Comparison of ENCODE assay signal across 16 cellular contexts in the genomic region with DNA sequence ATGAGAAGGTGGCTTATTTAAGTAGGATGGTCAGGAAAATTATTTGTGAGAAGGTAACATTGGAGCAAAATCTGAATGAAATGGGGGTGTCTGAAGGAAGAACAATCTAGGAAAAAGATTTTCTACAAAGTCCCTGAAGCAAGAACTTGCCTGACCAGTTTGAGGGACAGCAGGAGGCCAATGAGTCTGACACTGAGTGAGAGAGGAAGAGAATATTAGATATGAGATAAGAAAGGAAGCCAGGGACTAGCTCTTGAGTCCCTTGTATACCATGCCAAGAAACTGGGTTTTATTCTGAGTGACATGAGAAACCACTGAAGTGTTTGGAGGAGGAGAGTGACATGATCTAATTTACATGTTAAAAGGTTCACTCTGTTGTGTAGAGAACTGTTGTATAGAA.
DNase-seq lines count a peak whose midpoint lies in the region; ATAC-seq and TF ChIP-seq lines count a peak whose summit lies in the region.
"Had no signal": no experiment of that assay in that cellular context is flagged by ENCODE, and none has a peak within 500 bp of the region (broad histone marks: within the 10 kb centered on the region; RNA-seq: fewer than 3 reads in every experiment).

No MANE protein-coding gene starts in this region.

- H2BK120ac ChIP-seq in H9 (ENCODE audit: low read depth, low read length, poor library complexity, severe bottlenecking) (no peak overlapping the region), mesendoderm (ENCODE audit: low read depth, low read length) (no peak overlapping the region)

- H3K4me3 Mint-ChIP-seq in GM23338 (no peak overlapping the region; the same call in 2 of the 3 replicates), H9 (no peak overlapping the region), type B pancreatic cell (peak overlapping the region; percentile 2)
- H3K4me3 Mint-ChIP-seq: CD4-positive, CD25-positive, alpha-beta regulatory T cell; CD8-positive, alpha-beta memory T cell had no signal

- H4K20me1 ChIP-seq in GM23338 (replicated peaks; ENCODE audit: insufficient read depth): no peaks in the 10 kb centered on the region
- no peaks in the 10 kb centered on the region for H4K20me1 ChIP-seq in H9 (ENCODE audit: control insufficient read depth, insufficient read depth, insufficient read length)

- H3K79me2 ChIP-seq in GM23338 (replicated peaks; ENCODE audit: insufficient read depth) (no peaks in the 10 kb centered on the region), H9 (ENCODE audit: insufficient read depth, low read length) (no peaks in the 10 kb centered on the region), mesendoderm (ENCODE audit: control insufficient read depth, insufficient read depth, low read length) (no peaks in the 10 kb centered on the region)

- DNase-seq in GM23338 (ENCODE audit: low spot score) (peak; percentile 3), H9 (no peak), mesendoderm (peak; percentile 52), type B pancreatic cell (ENCODE audit: extremely low spot score, unreplicated experiment) (no peak), hepatic stellate cell (ENCODE audit: low spot score) (no peak)
- DNase-seq: ACHN; BE2C; C1 segment of cervical spinal cord; CD4-positive, CD25-positive, alpha-beta regulatory T cell; CD8-positive, alpha-beta memory T cell; COR-L47; DMS 273 treated with DMSO at 0.1 percent for 48 hours; DMS79; GDM1; HCEC 1CT had no signal

- H3K18ac ChIP-seq in H9 (ENCODE audit: insufficient read length, low read depth, low read length): no peak overlapping the region
- H3K18ac ChIP-seq in mesendoderm (ENCODE audit: low read length): no peak overlapping the region

- no peak overlapping the region for H4K91ac ChIP-seq in H9 (ENCODE audit: insufficient read length, low read depth, low read length)

- H3K79me1 ChIP-seq in H9 (ENCODE audit: insufficient read depth, low read depth, low read length, poor library complexity, severe bottlenecking) (no peaks in the 10 kb centered on the region), mesendoderm (ENCODE audit: low read length) (no peaks in the 10 kb centered on the region)

- H3K23me2 ChIP-seq in H9 (ENCODE audit: insufficient read length, low read depth, low read length, poor library complexity, severe bottlenecking): no peaks in the 10 kb centered on the region

- H3K36me3 ChIP-seq in GM23338 (ENCODE audit: insufficient read depth): no peaks in the 10 kb centered on the region
- no peaks in the 10 kb centered on the region for H3K36me3 ChIP-seq in mesendoderm (ENCODE audit: control insufficient read depth, insufficient read depth, low read length)
- no peaks in the 10 kb centered on the region for H3K36me3 ChIP-seq in gastroesophageal sphincter
- H3K36me3 ChIP-seq: BE2C had no signal

- H3K9me3 ChIP-seq in H9 (ENCODE audit: control insufficient read depth, low read depth, low read length) (no peaks in the 10 kb centered on the region), gastroesophageal sphincter (no peaks in the 10 kb centered on the region)
- H3K9me3 ChIP-seq: BE2C had no signal

- H3K9me3 Mint-ChIP-seq in GM23338: no peaks in the 10 kb centered on the region; the same call in 1 of the 3 replicates
- peaks cover 17 to 25% of the 10 kb centered on the region in 2 experiments for H3K9me3 Mint-ChIP-seq in H9
- H3K9me3 Mint-ChIP-seq in type B pancreatic cell: peaks cover 8% of the 10 kb centered on the region

- H3K36me3 Mint-ChIP-seq in GM23338 (ENCODE audit: low read depth) (peaks cover 16% of the 10 kb centered on the region; the same call in 2 of the 3 replicates), H9 (ENCODE audit: insufficient read depth in 1 of 3, low read depth in 3 of 3) (peaks cover 16 to 47% (median 19%) of the 10 kb centered on the region in 3 experiments), type B pancreatic cell (peaks cover 5% of the 10 kb centered on the region)
- H3K36me3 Mint-ChIP-seq: CD4-positive, CD25-positive, alpha-beta regulatory T cell; CD8-positive, alpha-beta memory T cell had no signal

- H3K4me1 Mint-ChIP-seq in GM23338 (peaks cover 11% of the 10 kb centered on the region; the same call in 2 of the 3 replicates), H9 (peaks cover 15 to 19% of the 10 kb centered on the region in 2 experiments), type B pancreatic cell (ENCODE audit: unreplicated experiment) (no peaks in the 10 kb centered on the region)
- H3K4me1 Mint-ChIP-seq: CD4-positive, CD25-positive, alpha-beta regulatory T cell; CD8-positive, alpha-beta memory T cell had no signal

- TF ChIP-seq CTCF in GM23338 (conservative IDR thresholded peaks at IDR 0.05; ENCODE audit: low read depth in 2 of 2) (no peak), H9 (conservative IDR thresholded peaks at IDR 0.05) (no peak), type B pancreatic cell (conservative IDR thresholded peaks at IDR 0.05) (no peak), gastroesophageal sphincter (IDR thresholded peaks at IDR 0.05) (no peak)

- no peak overlapping the region for H3K4ac ChIP-seq in H9 (ENCODE audit: low read depth, low read length)
- H3K4ac ChIP-seq in mesendoderm (ENCODE audit: low read depth, low read length): no peak overlapping the region

- H3T11ph ChIP-seq in H9 (ENCODE audit: low read length): peak overlapping the region; percentile 45

- H3K4me3 ChIP-seq in GM23338 (no peak overlapping the region), mesendoderm (ENCODE audit: low read length) (no peak overlapping the region), gastroesophageal sphincter (no peak overlapping the region)

- H3K9me2 ChIP-seq in GM23338 (ENCODE audit: insufficient read depth): no peaks in the 10 kb centered on the region

- no peak overlapping the region for H2BK20ac ChIP-seq in H9 (ENCODE audit: low read depth, low read length, poor library complexity, severe bottlenecking)

- H2BK5ac ChIP-seq in H9 (ENCODE audit: insufficient read length, low read length) (no peak overlapping the region), mesendoderm (ENCODE audit: low read length) (no peak overlapping the region)

- H3K56ac ChIP-seq in H9 (ENCODE audit: insufficient read length, low read depth, low read length) (no peak overlapping the region), mesendoderm (ENCODE audit: low read length) (no peak overlapping the region)

- H3K4me1 ChIP-seq in GM23338 (ENCODE audit: insufficient read depth) (no peaks in the 10 kb centered on the region), H9 (ENCODE audit: insufficient read depth, low read length) (peaks cover 2% of the 10 kb centered on the region; the same call in 1 of the 2 replicates), mesendoderm (ENCODE audit: control insufficient read depth, low read depth, low read length) (no peaks in the 10 kb centered on the region), gastroesophageal sphincter (no peaks in the 10 kb centered on the region)
- H3K4me1 ChIP-seq: BE2C had no signal

- H3K27me3 Mint-ChIP-seq in GM23338 (ENCODE audit: insufficient read depth, low read depth, poor library complexity) (peaks cover 2% of the 10 kb centered on the region), H9 (ENCODE audit: low read depth) (no peaks in the 10 kb centered on the region), type B pancreatic cell (no peaks in the 10 kb centered on the region)
- H3K27me3 Mint-ChIP-seq: CD4-positive, CD25-positive, alpha-beta regulatory T cell had no signal

- H2BK15ac ChIP-seq in H9 (ENCODE audit: low read depth, low read length) (no peak overlapping the region), mesendoderm (replicated peaks; ENCODE audit: low read depth) (no peak overlapping the region)

- H3K27ac Mint-ChIP-seq in GM23338 (no peak overlapping the region), H9 (peak overlapping the region in 1 of 3 experiments; percentile 16; a peak in 2 of 7 replicates), type B pancreatic cell (no peak overlapping the region)
- H3K27ac Mint-ChIP-seq: CD4-positive, CD25-positive, alpha-beta regulatory T cell; CD8-positive, alpha-beta memory T cell had no signal

- H4K5ac ChIP-seq in H9 (ENCODE audit: insufficient read length, low read depth, low read length): no peak overlapping the region
- H4K5ac ChIP-seq in mesendoderm (ENCODE audit: low read length): no peak overlapping the region

- no peaks in the 10 kb centered on the region for H3F3A ChIP-seq in GM23338 (replicated peaks; ENCODE audit: low read depth)

- H3K27me3 ChIP-seq in GM23338 (ENCODE audit: insufficient read depth) (no peaks in the 10 kb centered on the region), H9 (ENCODE audit: insufficient read depth, low read length) (no peaks in the 10 kb centered on the region), mesendoderm (ENCODE audit: insufficient read depth, low read length, poor library complexity) (no peaks in the 10 kb centered on the region), gastroesophageal sphincter (no peaks in the 10 kb centered on the region)
- H3K27me3 ChIP-seq: BE2C had no signal

- no peak overlapping the region for H2BK12ac ChIP-seq in H9 (ENCODE audit: insufficient read length, low read depth, low read length)

- no peak overlapping the region for H2AFZ ChIP-seq in GM23338
- no peak overlapping the region for H2AFZ ChIP-seq in H9 (ENCODE audit: low read length)

- no peak for TF ChIP-seq EP300 in gastroesophageal sphincter (IDR thresholded peaks at IDR 0.05)

- H3K14ac ChIP-seq in H9 (ENCODE audit: insufficient read depth, low read length): no peak overlapping the region

- ATAC-seq in GM23338 (peak; percentile 46; the same call in 1 of the 3 replicates), gastroesophageal sphincter (no peak)

- H4K8ac ChIP-seq in H9 (replicated peaks; ENCODE audit: insufficient read length, low read depth, low read length) (no peak overlapping the region), mesendoderm (ENCODE audit: low read depth, low read length) (no peak overlapping the region)

- no peak for TF ChIP-seq POLR2A in gastroesophageal sphincter (IDR thresholded peaks at IDR 0.05)

- H2AK5ac ChIP-seq in H9 (ENCODE audit: insufficient read length, low read length): no peak overlapping the region
- H2AK5ac ChIP-seq in mesendoderm (ENCODE audit: low read length): no peak overlapping the region

- H3K9ac ChIP-seq in H9 (ENCODE audit: extremely low read depth, insufficient read length, low read length) (no peak overlapping the region), mesendoderm (ENCODE audit: low read length) (no peak overlapping the region)

- H3K27ac ChIP-seq in GM23338 (ENCODE audit: low read depth): no peak overlapping the region
- H3K27ac ChIP-seq in H9 (ENCODE audit: insufficient read length, low read depth, low read length): no peak overlapping the region
- no peak overlapping the region for H3K27ac ChIP-seq in mesendoderm (ENCODE audit: low read depth, low read length)
- no peak overlapping the region for H3K27ac ChIP-seq in gastroesophageal sphincter

- H3K23ac ChIP-seq in H9 (ENCODE audit: insufficient read length, low read depth, low read length) (no peak overlapping the region), mesendoderm (ENCODE audit: low read length) (no peak overlapping the region)

- H3K4me2 ChIP-seq in GM23338 (no peak overlapping the region), H9 (ENCODE audit: insufficient read depth, insufficient read length, low read length) (no peak overlapping the region), mesendoderm (ENCODE audit: low read length) (no peak overlapping the region)

Comparison
In these comparisons a context has a peak if more than half of its experiments do, and no peak if none do; other contexts are left out.
1. DNase-seq: peak in GM23338 (single experiment) and mesendoderm (single experiment); none in H9 (single experiment), type B pancreatic cell (single experiment) and hepatic stellate cell (single experiment).